Comparison of ENCODE assay signal across 9 cellular contexts in the genomic region with DNA sequence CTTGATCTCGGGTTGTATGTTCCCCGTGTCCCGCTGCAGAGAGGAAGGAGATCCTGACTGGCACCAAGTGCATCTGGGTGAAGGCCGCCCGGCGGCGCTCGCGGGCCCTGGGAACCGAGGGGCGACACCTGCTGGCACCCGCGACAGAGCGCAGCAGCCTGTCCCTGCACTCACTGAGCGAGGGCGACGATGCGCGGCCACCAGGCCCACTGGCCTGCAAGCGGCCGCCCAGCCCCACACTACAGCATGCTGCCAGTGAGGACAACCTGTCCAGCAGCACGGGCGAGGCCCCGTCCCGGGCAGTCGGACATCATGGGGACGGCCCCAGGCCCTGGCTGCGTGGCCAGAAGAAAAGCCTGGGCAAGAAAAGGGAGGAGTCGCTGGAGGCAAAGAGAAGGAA. TPM values are rescaled to one million over a fixed set of nuclear protein-coding genes. Genes with fewer than 3 reads are reported as not detected.
DNase-seq lines count a peak whose midpoint lies in the region; ATAC-seq, FAIRE-seq and TF ChIP-seq lines count a peak whose summit lies in the region.
"Had no signal": no experiment of that assay in that cellular context is flagged by ENCODE, and none has a peak within 500 bp of the region (broad histone marks: within the 10 kb centered on the region; RNA-seq: fewer than 3 reads in every experiment).

No MANE protein-coding gene starts in this region.

- H3K4me3 Mint-ChIP-seq in neural progenitor cell, result no peak overlapping the region
- H3K4me3 Mint-ChIP-seq: activated naive CD8-positive, alpha-beta T cell had no signal

- ATAC-seq in A549, result peak; percentile 46 to 83; a peak in 5 of 6 replicates
- ATAC-seq in GM18498 (IDR thresholded peaks at IDR 0.05; ENCODE audit: unreplicated experiment), result no peak
- ATAC-seq in GM18505 (IDR thresholded peaks at IDR 0.05; ENCODE audit: unreplicated experiment), result no peak

- H2AFZ ChIP-seq in neural progenitor cell (replicated peaks), result no peak overlapping the region

- no peaks in the 10 kb centered on the region for H3K9me3 Mint-ChIP-seq in neural progenitor cell

- H3K9me3 ChIP-seq in A549, result no peaks in the 10 kb centered on the region
- no peaks in the 10 kb centered on the region for H3K9me3 ChIP-seq in colonic mucosa
- H3K9me3 ChIP-seq in neural progenitor cell (ENCODE audit: low read depth), result no peaks in the 10 kb centered on the region

- DNase-seq in A549 (ENCODE audit: low read depth in 1 of 2, low spot score in 1 of 2), result peak; percentile 77 to 82
- DNase-seq in H7, result peak; percentile 96
- DNase-seq in T-helper 2 cell, result peak in 3 of 5 experiments; percentile 35 to 67 (median 38)
- peak; percentile 58 for DNase-seq in colonic mucosa
- peak; percentile 92 for DNase-seq in neural progenitor cell (ENCODE audit: low spot score)
- DNase-seq in occipital lobe (lab: John Stamatoyannopoulos, UW), result no peak

- TF ChIP-seq POLR2A in A549 (IDR thresholded peaks at IDR 0.05; ENCODE audit: low read length) (no peak), GM18505 (IDR thresholded peaks at IDR 0.05; ENCODE audit: borderline replicate concordance, extremely low read depth, insufficient read depth, insufficient read length) (no peak)

- no peaks in the 10 kb centered on the region for H4K20me1 ChIP-seq in neural progenitor cell (ENCODE audit: low read depth)

- peak; percentile 54 to 56 for TF ChIP-seq RAD21 in A549 (conservative IDR thresholded peaks at IDR 0.05 in 1 of 2, IDR thresholded peaks at IDR 0.05 in 1 of 2)

- WGBS in A549 (ENCODE audit: missing lambda C conversion rate), result 2% methylated on average over 15 of the region's 29 CpGs

- H3K79me2 ChIP-seq in neural progenitor cell (ENCODE audit: low read depth), result no peaks in the 10 kb centered on the region

- H3K4me2 ChIP-seq in A549, result peak overlapping the region; percentile 60
- no peak overlapping the region for H3K4me2 ChIP-seq in neural progenitor cell

- no peak for FAIRE-seq in A549 (lab: Jason Lieb, UNC)

- H3K27me3 Mint-ChIP-seq in neural progenitor cell (ENCODE audit: insufficient read depth, low read depth), result peaks cover 14% of the 10 kb centered on the region

- TF ChIP-seq CTCF in A549 (IDR thresholded peaks at IDR 0.05) (peak; percentile 87), colonic mucosa (IDR thresholded peaks at IDR 0.05) (peak; percentile 58), neural progenitor cell (IDR thresholded peaks at IDR 0.05) (peak; percentile 96)

- H3K36me3 ChIP-seq in H7 (replicated peaks; ENCODE audit: control insufficient read depth, insufficient read depth, low read length), result no peaks in the 10 kb centered on the region
- H3K36me3 ChIP-seq in colonic mucosa, result no peaks in the 10 kb centered on the region
- H3K36me3 ChIP-seq in neural progenitor cell, result no peaks in the 10 kb centered on the region

- POLR2A ChIA-PET in A549 (lab: Yijun Ruan, JAX), result no interaction called here

- TF ChIP-seq EP300 in A549 (IDR thresholded peaks at IDR 0.05), result no peak

- intact Hi-C loops in colonic mucosa (cut with DNase I), result no loop called here

- no peak overlapping the region for H3K27ac Mint-ChIP-seq in neural progenitor cell
- H3K27ac Mint-ChIP-seq: activated naive CD8-positive, alpha-beta T cell had no signal

- H3K9ac ChIP-seq in colonic mucosa (ENCODE audit: low read depth in 2 of 2, low read length in 2 of 2), result no peak overlapping the region
- no peak overlapping the region for H3K9ac ChIP-seq in neural progenitor cell

- CTCF ChIA-PET in A549 (lab: Yijun Ruan, JAX), result interaction anchor here (0.6 to 34.5 kb wide), 5 partner anchors 10 to 52 kb away, joined by 4 to 674 read pairs (median 7); a partner anchor contains a TSS

- H3K36me3 Mint-ChIP-seq in neural progenitor cell, result peaks cover 6% of the 10 kb centered on the region
- H3K36me3 Mint-ChIP-seq: activated naive CD8-positive, alpha-beta T cell had no signal

- H3K4me1 ChIP-seq in A549 (peaks cover 18% of the 10 kb centered on the region; the same call in 1 of the 3 replicates), colonic mucosa (peaks cover 5% of the 10 kb centered on the region), neural progenitor cell (peaks cover 4% of the 10 kb centered on the region)

- H3K27ac ChIP-seq in A549, result no peak overlapping the region
- H3K27ac ChIP-seq in colonic mucosa, result no peak overlapping the region
- no peak overlapping the region for H3K27ac ChIP-seq in neural progenitor cell

- H3K4me3 ChIP-seq in A549 (no peak overlapping the region), H7 (ENCODE audit: insufficient read depth, low read depth, low read length) (no peak overlapping the region), colonic mucosa (no peak overlapping the region), neural progenitor cell (no peak overlapping the region)

- H3F3A ChIP-seq in neural progenitor cell (ENCODE audit: low read depth), result no peaks in the 10 kb centered on the region

- H3K4me1 Mint-ChIP-seq in neural progenitor cell, result peaks cover 15% of the 10 kb centered on the region

- H3K27me3 ChIP-seq in H7 (ENCODE audit: control insufficient read depth, insufficient read depth, low read length) (peaks cover 40% of the 10 kb centered on the region), colonic mucosa (peaks cover 52% of the 10 kb centered on the region), neural progenitor cell (peaks cover 70% of the 10 kb centered on the region)

TF ChIP-seq in A549, 52 proteins besides CTCF, POLR2A, EP300 and RAD21:
- TF ChIP-seq, protein P1, sequence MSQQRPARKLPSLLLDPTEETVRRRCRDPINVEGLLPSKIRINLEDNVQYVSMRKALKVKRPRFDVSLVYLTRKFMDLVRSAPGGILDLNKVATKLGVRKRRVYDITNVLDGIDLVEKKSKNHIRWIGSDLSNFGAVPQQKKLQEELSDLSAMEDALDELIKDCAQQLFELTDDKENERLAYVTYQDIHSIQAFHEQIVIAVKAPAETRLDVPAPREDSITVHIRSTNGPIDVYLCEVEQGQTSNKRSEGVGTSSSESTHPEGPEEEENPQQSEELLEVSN (IDR thresholded peaks at IDR 0.05; ENCODE audit: borderline replicate concordance, low read depth), result no peak
- TF ChIP-seq SMC3 (IDR thresholded peaks at IDR 0.05), result peak; percentile 74
- TF ChIP-seq, protein P2, sequence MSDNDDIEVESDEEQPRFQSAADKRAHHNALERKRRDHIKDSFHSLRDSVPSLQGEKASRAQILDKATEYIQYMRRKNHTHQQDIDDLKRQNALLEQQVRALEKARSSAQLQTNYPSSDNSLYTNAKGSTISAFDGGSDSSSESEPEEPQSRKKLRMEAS (IDR thresholded peaks at IDR 0.05), result peak; percentile 69

RNA-seq across cellular contexts. Expression of a gene that starts 7.5 kb away (rescaled TPM):
- polyA plus RNA-seq in A549 (2011; rRNA removed), result not detected in 2 replicates
- not detected in 2 replicates for polyA plus RNA-seq in A549 (2012; cell fraction: cytosol; rRNA removed)
- not detected in 2 replicates for polyA plus RNA-seq in A549 (2012; cell fraction: nucleus; rRNA removed)
- not detected in 3 replicates for polyA plus RNA-seq in A549 (2017; fragmentation: RNase III; extraction: RNeasy Plus Mini Kit Qiagen cat#74134 plus additional on column Dnase treatment)
- polyA minus RNA-seq in A549 (2011; rRNA and poly(A)+ RNA removed), result not detected in 2 replicates
- 1.3 and 1.4 TPM in 2 replicates for total RNA-seq in H7 (2014; rRNA removed; shearing (Covaris generic))
- total RNA-seq in colonic mucosa, result under 1 TPM in 1 of 2 donors, not detected in 1; 0.22 TPM
- total RNA-seq in neural progenitor cell (ENCODE audit: low replicate concordance), result 10.8 and 36.8 TPM in 2 replicates
- total RNA-seq in occipital lobe, result 4.5 TPM

RNA-seq across cellular contexts. Expression of a gene that starts 13.2 kb away (rescaled TPM):
- not detected in 2 replicates for polyA plus RNA-seq in A549 (2011; rRNA removed)
- not detected in 2 replicates for polyA plus RNA-seq in A549 (2012; cell fraction: cytosol; rRNA removed)
- polyA plus RNA-seq in A549 (2012; cell fraction: nucleus; rRNA removed), result 0.05 TPM in 1 of 2 replicates, not detected in the other
- polyA plus RNA-seq in A549 (2017; fragmentation: RNase III; extraction: RNeasy Plus Mini Kit Qiagen cat#74134 plus additional on column Dnase treatment), result not detected in 3 replicates
- polyA minus RNA-seq in A549 (2011; rRNA and poly(A)+ RNA removed), result not detected in 2 replicates
- not detected in 2 replicates for total RNA-seq in H7 (2014; rRNA removed; shearing (Covaris generic))
- under 1 TPM; 0.35 to 0.74 TPM for total RNA-seq in colonic mucosa
- 0.93 TPM in 1 of 2 replicates, not detected in the other for total RNA-seq in neural progenitor cell (ENCODE audit: low replicate concordance)
- total RNA-seq in occipital lobe, result not detected

RNA-seq across cellular contexts. Expression of a gene that starts 28.1 kb away (rescaled TPM):
- polyA plus RNA-seq in A549 (2011; rRNA removed) (not detected in 2 replicates), A549 (2017; fragmentation: RNase III; extraction: RNeasy Plus Mini Kit Qiagen cat#74134 plus additional on column Dnase treatment) (not detected in 3 replicates)
- polyA plus RNA-seq in A549 (2012; cell fraction: cytosol; rRNA removed), result 0.01 TPM in 1 of 2 replicates, not detected in the other
- polyA plus RNA-seq in A549 (2012; cell fraction: nucleus; rRNA removed), result 0.01 TPM in 1 of 2 replicates, not detected in the other
- polyA minus RNA-seq in A549 (2011; rRNA and poly(A)+ RNA removed), result not detected in 2 replicates
- total RNA-seq in H7 (2014; rRNA removed; shearing (Covaris generic)), result 0.52 and 1.1 TPM in 2 replicates
- total RNA-seq in colonic mucosa (1 to 10 TPM; 2.6 to 3.2 TPM), neural progenitor cell (ENCODE audit: low replicate concordance) (0.15 and 0.62 TPM in 2 replicates), occipital lobe (not detected)

Comparison
In these comparisons a context has a peak if more than half of its experiments do, and no peak if none do; other contexts are left out.
1. ATAC-seq: peak in A549 (2 of 2); none in GM18498 (single experiment) and GM18505 (single experiment).
2. Peak in every context shown above with its lines, with median percentiles within 50 percentile points of each other: CTCF ChIP-seq.